In genomic region chr4:102504941-102505340, GRCh38 we compare ENCODE assay signal across 15 cellular contexts. TPM values are rescaled to one million over a fixed set of nuclear protein-coding genes. Genes with fewer than 3 reads are reported as not detected.
DNase-seq lines count a peak whose midpoint lies in the region; ATAC-seq, FAIRE-seq and TF ChIP-seq lines count a peak whose summit lies in the region.
"Had no signal": no experiment of that assay in that cellular context is flagged by ENCODE, and none has a peak within 500 bp of the region (broad histone marks: within the 10 kb centered on the region; RNA-seq: fewer than 3 reads in every experiment).

No MANE protein-coding gene starts in this region.

- H3K4me1 ChIP-seq in BLaER1 (peaks cover 46% of the 10 kb centered on the region), DND-41 (ENCODE audit: insufficient read depth, low read length) (peaks cover 34% of the 10 kb centered on the region), keratinocyte (ENCODE audit: control insufficient read depth, extremely low read depth, insufficient read depth, low read length) (peaks cover 19% of the 10 kb centered on the region)

- DNase-seq in DND-41 (no peak), T-helper 17 cell (no peak), keratinocyte (ENCODE audit: low read depth, low spot score) (no peak), NCI-H526 (lab: John Stamatoyannopoulos, UW) (no peak)
- DNase-seq: central memory CD4-positive, alpha-beta T cell; GF-D8; head of caudate nucleus; left colon; SIG-M5; stimulated activated CD4-positive, alpha-beta T cell treated with anti-CD3 and anti-CD28 coated beads, Interleukin-2, amount 100 ng/mL, for 48 hours; stimulated activated naive CD4-positive, alpha-beta T cell had no signal

- TF ChIP-seq CTCF in DND-41 (IDR thresholded peaks at IDR 0.05; ENCODE audit: borderline replicate concordance, extremely low read depth, low read length, poor library complexity, severe bottlenecking) (no peak), keratinocyte (optimal IDR thresholded peaks at IDR 0.05 in 1 of 3, IDR thresholded peaks at IDR 0.05 in 1 of 3, conservative IDR thresholded peaks at IDR 0.05 in 1 of 3; ENCODE audit: extremely low read depth in 1 of 3, insufficient read depth in 2 of 3, low read length in 3 of 3) (no peak)

- no peak overlapping the region for H3K27ac ChIP-seq in BLaER1
- H3K27ac ChIP-seq in DND-41 (ENCODE audit: low read length): no peak overlapping the region
- no peak overlapping the region for H3K27ac ChIP-seq in keratinocyte (ENCODE audit: control insufficient read depth, insufficient read depth, low read length)

- H4K20me1 ChIP-seq in BLaER1 (peaks cover 38% of the 10 kb centered on the region), DND-41 (ENCODE audit: insufficient read depth, low read length) (peaks cover 4% of the 10 kb centered on the region; the same call in 1 of the 2 replicates), keratinocyte (ENCODE audit: control insufficient read depth, extremely low read depth, insufficient read depth, low read length) (no peaks in the 10 kb centered on the region)

- dilution Hi-C loops in keratinocyte (cut with MboI; ENCODE audit: extremely low pct_ligation_motif_present, low sequenced_read_pairs): no loop called here

- H3K79me2 ChIP-seq in DND-41 (ENCODE audit: insufficient read depth, low read length) (peaks cover 78% of the 10 kb centered on the region), keratinocyte (ENCODE audit: control insufficient read depth, insufficient read depth, low read length) (peaks cover 78% of the 10 kb centered on the region)

- no peaks in the 10 kb centered on the region for H3K9me1 ChIP-seq in keratinocyte (ENCODE audit: control insufficient read depth, extremely low read depth, insufficient read depth, low read length)

- H3K9ac ChIP-seq in BLaER1 (no peak overlapping the region), DND-41 (ENCODE audit: low read depth, low read length) (no peak overlapping the region), keratinocyte (ENCODE audit: control insufficient read depth, extremely low read depth, insufficient read depth, low read length) (no peak overlapping the region)

- H3K4me2 ChIP-seq in BLaER1: peak overlapping the region; percentile 88
- peak overlapping the region; percentile 68; the same call in 1 of the 2 replicates for H3K4me2 ChIP-seq in DND-41 (ENCODE audit: insufficient read depth, low read length)
- H3K4me2 ChIP-seq in keratinocyte (ENCODE audit: control insufficient read depth, extremely low read depth, insufficient read depth, low read depth, low read length): peak overlapping the region; percentile 82

- peak overlapping the region; percentile 98 for H3K27ac Mint-ChIP-seq in T-helper 17 cell

- H3K27me3 ChIP-seq in BLaER1 (no peaks in the 10 kb centered on the region), DND-41 (ENCODE audit: insufficient read depth, low read length, poor library complexity) (no peaks in the 10 kb centered on the region), keratinocyte (ENCODE audit: control insufficient read depth, extremely low read depth, insufficient read depth, low read length) (no peaks in the 10 kb centered on the region)

- H3K27me3 Mint-ChIP-seq in T-helper 17 cell: no peaks in the 10 kb centered on the region

- FAIRE-seq in keratinocyte (lab: Jason Lieb, UNC): no peak
- FAIRE-seq: H1 had no signal

- H3K36me3 ChIP-seq in BLaER1 (peaks cover 8% of the 10 kb centered on the region), DND-41 (ENCODE audit: insufficient read depth, low read length) (peaks cover 4% of the 10 kb centered on the region; the same call in 1 of the 2 replicates), keratinocyte (ENCODE audit: control insufficient read depth in 2 of 2, extremely low read depth in 1 of 2, insufficient read depth in 2 of 2, low read length in 2 of 2) (no peaks in the 10 kb centered on the region)

- H2AFZ ChIP-seq in DND-41 (ENCODE audit: low read depth, low read length): no peak overlapping the region
- no peak overlapping the region for H2AFZ ChIP-seq in keratinocyte (ENCODE audit: control insufficient read depth, low read length)

- H3K4me1 Mint-ChIP-seq in T-helper 17 cell: peaks cover 42% of the 10 kb centered on the region

- ATAC-seq in DND-41 (ENCODE audit: insufficient read depth, low read depth): no peak
- ATAC-seq in T-helper 17 cell: no peak
- ATAC-seq in HG03039 (IDR thresholded peaks at IDR 0.05; ENCODE audit: unreplicated experiment): no peak
- no peak for ATAC-seq in HG02840 (IDR thresholded peaks at IDR 0.05; ENCODE audit: low FRiP score, unreplicated experiment)
- ATAC-seq: left colon had no signal

- peaks cover 10% of the 10 kb centered on the region for H3K36me3 Mint-ChIP-seq in T-helper 17 cell (ENCODE audit: low read depth)

- H3K4me3 Mint-ChIP-seq in T-helper 17 cell: peak overlapping the region; percentile 92

- H3K4me3 ChIP-seq in BLaER1: no peak overlapping the region
- no peak overlapping the region for H3K4me3 ChIP-seq in DND-41 (ENCODE audit: low read depth in 1 of 2, low read length in 2 of 2)
- H3K4me3 ChIP-seq in keratinocyte (ENCODE audit: control insufficient read depth in 2 of 3, extremely low read depth in 1 of 3, insufficient read depth in 2 of 3, low read depth in 1 of 3, low read length in 3 of 3): peak overlapping the region in 2 of 3 experiments; percentile 90 to 95

- H3K9me3 ChIP-seq in BLaER1 (peaks cover 8% of the 10 kb centered on the region), DND-41 (ENCODE audit: insufficient read depth, low read length, severe bottlenecking) (no peaks in the 10 kb centered on the region), T-helper 17 cell (ENCODE audit: control insufficient read depth, low read length, poor library complexity, severe bottlenecking) (no peaks in the 10 kb centered on the region), keratinocyte (ENCODE audit: control insufficient read depth, low read depth, low read length) (no peaks in the 10 kb centered on the region)

RNA-seq across cellular contexts. Expression of gene NFKB1, which starts 3.8 kb away (rescaled TPM):
- 100 to 1,000 TPM; 251 to 277 TPM for total RNA-seq in T-helper 17 cell
- polyA plus RNA-seq in keratinocyte: 15.4 to 31.4 TPM (median 21.8 TPM) in 3 replicates
- 12.2 TPM for polyA plus RNA-seq in keratinocyte (2011; ENCODE audit: low read depth)
- 15.6 and 19.2 TPM in 2 replicates for polyA plus RNA-seq in keratinocyte (2011; cell fraction: cytosol; rRNA removed)
- polyA plus RNA-seq in keratinocyte (2011; cell fraction: nucleus; rRNA removed): 33.6 and 36.7 TPM in 2 replicates
- polyA plus RNA-seq in keratinocyte (2012; ENCODE audit: low replicate concordance): 18.0 and 24.9 TPM in 2 replicates
- 27.3 to 39.6 TPM (median 29.4 TPM) in 3 replicates for polyA minus RNA-seq in keratinocyte
- 16.7 TPM for polyA minus RNA-seq in keratinocyte (2011; cell fraction: cytosol; rRNA and poly(A)+ RNA removed)
- 29.1 and 53.4 TPM in 2 replicates for polyA minus RNA-seq in keratinocyte (2011; cell fraction: nucleus; rRNA and poly(A)+ RNA removed)

Comparison
In these comparisons a context has a peak if more than half of its experiments do, and no peak if none do; other contexts are left out.
1. H3K4me3 ChIP-seq: peak in keratinocyte (2 of 3); none in BLaER1 (single experiment) and DND-41 (0 of 2).
2. Peak in every context shown above with its lines, with median percentiles within 50 percentile points of each other: H3K4me2 ChIP-seq.